ENCODE assay signal across 8 cellular contexts in genomic region chr19:19170053-19170945, GRCh38. TPM values are rescaled to one million over a fixed set of nuclear protein-coding genes. Genes with fewer than 3 reads are reported as not detected.
A peak's percentile ranks its signal among the peaks of the same experiment; 100 is the strongest.
DNase-seq lines count a peak whose midpoint lies in the region; ATAC-seq and TF ChIP-seq lines count a peak whose summit lies in the region.

Gene MEF2B, minus strand, starts transcription at chr19:19170263. Its CDS starts 19,528 bp downstream, at chr19:19150735.

- no peak for TF ChIP-seq CTCF in lower leg skin (IDR thresholded peaks at IDR 0.05)

- ATAC-seq in GM18502 (IDR thresholded peaks at IDR 0.05; ENCODE audit: poor library complexity, unreplicated experiment) = peak; percentile 92
- peak; percentile 83 for ATAC-seq in HG02870 (IDR thresholded peaks at IDR 0.05; ENCODE audit: unreplicated experiment)

- intact Hi-C loops in lower leg skin (cut with DNase I; ENCODE audit: low total_unique reads) = no loop called here

- DNase-seq in NCI-H2196 treated with DMSO at 0.1 percent for 48 hours (lab: John Stamatoyannopoulos, UW; ENCODE audit: unreplicated experiment) (peak; percentile 60), dermis blood vessel endothelial cell (peak; percentile 77), lower leg skin (ENCODE audit: low spot score in 2 of 2) (peak; percentile 61 to 92), GF-D8 (lab: John Stamatoyannopoulos, UW) (no peak)
- peak; percentile 75 for DNase-seq in activated CD4-positive, alpha-beta T cell treated with anti-CD3 and anti-CD28 coated beads, Interleukin-2, amount 50 U/mL, for 1 hour
- peak; percentile 52 for DNase-seq in stimulated activated CD8-positive, alpha-beta memory T cell treated with anti-CD3 and anti-CD28 coated beads, Interleukin-12 subunit alpha, Interleukin-12 subunit beta, amount 100 ng/mL, for 1 hour (ENCODE audit: low read depth)

- no peak for TF ChIP-seq POLR2A in lower leg skin (IDR thresholded peaks at IDR 0.05)

- H3K4me3 ChIP-seq in lower leg skin (ENCODE audit: low read depth, poor library complexity, severe bottlenecking) = no peak within 1 kb of the TSS

- WGBS in lower leg skin, 2 donors = 19 to 20% methylated on average over 53 to 57 of the region's 57 CpGs

RNA-seq across cellular contexts. Expression of gene MEF2B, which starts in this region (rescaled TPM):
- total RNA-seq in dermis blood vessel endothelial cell (0.34 TPM in 1 of 2 replicates, not detected in the other), lower leg skin (1 to 10 TPM in 1 of 4 donors, under 1 TPM in 2, not detected in 1; 0.49 to 2.2 (median 0.84) TPM)

Comparison
In these comparisons a context has a peak if more than half of its experiments do, and no peak if none do; other contexts are left out.
1. Peak in DNase-seq in dermis blood vessel endothelial cell; RNA of the gene not detected or under 1 TPM.